ENCODE assay signal across 29 cellular contexts in genomic region chr17:18772471-18772870, GRCh38. TPM values are rescaled to one million over a fixed set of nuclear protein-coding genes. Genes with fewer than 3 reads are reported as not detected.
"Had no signal": no experiment of that assay in that cellular context is flagged by ENCODE, and none has a peak within 500 bp of the region (broad histone marks: within the 10 kb centered on the region; RNA-seq: fewer than 3 reads in every experiment).

No MANE protein-coding gene starts in this region.

- H3K36me3 ChIP-seq: esophagus muscularis mucosa, gastroesophageal sphincter, heart left ventricle, neural progenitor cell, thoracic aorta, vagina had no signal

- H3K27me3 ChIP-seq: esophagus muscularis mucosa, foreskin keratinocyte, gastroesophageal sphincter, heart left ventricle, hepatocyte, neural progenitor cell, vagina had no signal

- FAIRE-seq: endothelial cell of umbilical vein, kidney, small intestine had no signal

- ATAC-seq: foreskin keratinocyte; gastroesophageal sphincter; heart left ventricle; left lobe of liver; natural killer cell; psoas muscle; right cardiac atrium; stimulated activated naive B cell treated with anti-CD40 and anti-IgM and Interleukin-4, amounts not matched to agents 10 μg/mL and 1 μg/mL and 100 μg/mL, for 72 hours had no signal

- H2AFZ ChIP-seq: hepatocyte, neural progenitor cell had no signal

- H3K9me3 Mint-ChIP-seq: memory B cell; natural killer cell; neural progenitor cell; stimulated activated naive B cell treated with anti-CD40 and anti-IgM and Interleukin-4, amounts not matched to agents 10 μg/mL and 1 μg/mL and 100 μg/mL, for 72 hours; stimulated activated naive CD8-positive, alpha-beta T cell treated with anti-CD3 and anti-CD28 coated beads, Interleukin-15, Interleukin-2, amounts not matched to agents 100 ng/mL and 50 ng/mL, for 24 hours had no signal

- H3K9me3 ChIP-seq: esophagus muscularis mucosa, gastroesophageal sphincter, heart left ventricle, psoas muscle, thoracic aorta, vagina had no signal

- H3K27me3 Mint-ChIP-seq: stimulated activated naive CD8-positive, alpha-beta T cell treated with anti-CD3 and anti-CD28 coated beads, Interleukin-15, Interleukin-2, amounts not matched to agents 100 ng/mL and 50 ng/mL, for 24 hours had no signal

- H3K4me2 ChIP-seq: hepatocyte had no signal

- H3K9ac ChIP-seq: neural progenitor cell had no signal

- H3K4me3 Mint-ChIP-seq: memory B cell; natural killer cell; neural progenitor cell; stimulated activated naive B cell treated with anti-CD40 and anti-IgM and Interleukin-4, amounts not matched to agents 10 μg/mL and 1 μg/mL and 100 μg/mL, for 72 hours; stimulated activated naive CD8-positive, alpha-beta T cell treated with anti-CD3 and anti-CD28 coated beads, Interleukin-15, Interleukin-2, amounts not matched to agents 100 ng/mL and 50 ng/mL, for 24 hours had no signal

- DNase-seq: dermis blood vessel endothelial cell; effector memory CD4-positive, alpha-beta T cell; foreskin keratinocyte; heart left ventricle; kidney; natural killer cell; psoas muscle; right cardiac atrium; small intestine; stimulated activated CD4-positive, alpha-beta T cell treated with anti-CD3 and anti-CD28 coated beads, Interleukin-15, amount 100 ng/mL, for 24 hours; stimulated activated CD4-positive, alpha-beta T cell treated with anti-CD3 and anti-CD28 coated beads, Interleukin-2, amount 100 ng/mL, for 48 hours; stimulated activated naive B cell treated with anti-CD40 and anti-IgM and Interleukin-4, amounts not matched to agents 10 μg/mL and 1 μg/mL and 100 μg/mL, for 72 hours; trophoblast cell had no signal

- H3K4me3 ChIP-seq: coronary artery, esophagus muscularis mucosa, gastroesophageal sphincter, heart left ventricle, hepatocyte, lung, neural progenitor cell, psoas muscle, thoracic aorta, vagina had no signal

- H3K36me3 Mint-ChIP-seq: memory B cell; natural killer cell; neural progenitor cell; stimulated activated naive B cell treated with anti-CD40 and anti-IgM and Interleukin-4, amounts not matched to agents 10 μg/mL and 1 μg/mL and 100 μg/mL, for 72 hours had no signal

- H3K79me2 ChIP-seq: hepatocyte had no signal

- H3K27ac ChIP-seq: coronary artery, esophagus muscularis mucosa, foreskin keratinocyte, gastroesophageal sphincter, heart left ventricle, neural progenitor cell, psoas muscle, thoracic aorta, vagina had no signal

- H3K27ac Mint-ChIP-seq: memory B cell; natural killer cell; neural progenitor cell; stimulated activated naive B cell treated with anti-CD40 and anti-IgM and Interleukin-4, amounts not matched to agents 10 μg/mL and 1 μg/mL and 100 μg/mL, for 72 hours; stimulated activated naive CD8-positive, alpha-beta T cell treated with anti-CD3 and anti-CD28 coated beads, Interleukin-15, Interleukin-2, amounts not matched to agents 100 ng/mL and 50 ng/mL, for 24 hours had no signal

- H3K4me1 Mint-ChIP-seq: memory B cell, natural killer cell had no signal

- H3K4me1 ChIP-seq: esophagus muscularis mucosa, foreskin keratinocyte, gastroesophageal sphincter, heart left ventricle, psoas muscle, vagina had no signal

RNA-seq across cellular contexts. Expression of gene FBXW10, which starts 28.6 kb away (rescaled TPM):
- total RNA-seq: dermis blood vessel endothelial cell, endothelial cell of umbilical vein, epithelial cell of proximal tubule, hepatocyte, kidney, mononuclear cell, natural killer cell, osteocyte, thoracic aorta had no signal
- polyA plus RNA-seq: endothelial cell of umbilical vein, fibroblast of lung, hepatocyte had no signal
